Comparison of ENCODE assay signal across 9 cellular contexts in the genomic region with DNA sequence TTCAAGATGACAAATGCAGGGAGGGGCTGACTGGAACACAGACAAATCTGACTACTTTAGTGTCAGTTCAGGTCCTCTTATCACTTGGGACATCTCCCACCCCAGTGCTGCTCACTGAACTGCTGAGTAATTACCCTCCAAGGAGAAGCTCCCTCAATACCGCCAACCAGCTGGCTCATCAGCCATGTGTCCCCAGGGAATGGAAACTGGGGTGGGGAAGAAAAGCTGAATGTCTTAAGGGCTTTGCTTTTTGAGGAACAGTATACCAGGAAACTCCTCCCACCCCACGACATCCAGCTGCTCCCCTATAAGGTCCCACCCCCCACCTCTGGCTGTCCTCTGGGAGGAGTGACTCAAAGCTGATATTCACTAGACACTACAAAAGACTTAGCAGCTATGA.
A peak's percentile ranks its signal among the peaks of the same experiment; 100 is the strongest.
DNase-seq lines count a peak whose midpoint lies in the region; ATAC-seq and TF ChIP-seq lines count a peak whose summit lies in the region.
"Had no signal": no experiment of that assay in that cellular context is flagged by ENCODE, and none has a peak within 500 bp of the region (broad histone marks: within the 10 kb centered on the region; RNA-seq: fewer than 3 reads in every experiment).

No MANE protein-coding gene starts in this region.

- H3K9me3 Mint-ChIP-seq in activated naive CD4-positive, alpha-beta T cell treated with anti-CD3 and anti-CD28 coated beads, Interleukin-2, amount 50 U/mL, for 24 hours: no peaks in the 10 kb centered on the region
- no peaks in the 10 kb centered on the region for H3K9me3 Mint-ChIP-seq in stimulated activated effector memory CD8-positive, alpha-beta T cell treated with anti-CD3 and anti-CD28 coated beads, Interleukin-12 subunit alpha, Interleukin-12 subunit beta, amount 100 ng/mL, for 72 hours

- TF ChIP-seq CTCF in RWPE2 (IDR thresholded peaks at IDR 0.05; ENCODE audit: poor library complexity, severe bottlenecking): no peak

- H3K4me1 ChIP-seq in RWPE2 (ENCODE audit: insufficient read depth, poor library complexity, severe bottlenecking): peaks cover 24% of the 10 kb centered on the region

- peaks cover 6% of the 10 kb centered on the region; the same call in 1 of the 2 replicates for H3K36me3 ChIP-seq in RWPE2 (ENCODE audit: low read depth)
- H3K36me3 ChIP-seq: pancreas had no signal

- H3K4me1 Mint-ChIP-seq in activated naive CD4-positive, alpha-beta T cell treated with anti-CD3 and anti-CD28 coated beads, Interleukin-2, amount 50 U/mL, for 24 hours: peaks cover 23% of the 10 kb centered on the region
- peaks cover 21% of the 10 kb centered on the region for H3K4me1 Mint-ChIP-seq in stimulated activated effector memory CD8-positive, alpha-beta T cell treated with anti-CD3 and anti-CD28 coated beads, Interleukin-12 subunit alpha, Interleukin-12 subunit beta, amount 100 ng/mL, for 72 hours

- H3K9me3 ChIP-seq in RWPE2 (ENCODE audit: severe bottlenecking): no peaks in the 10 kb centered on the region
- H3K9me3 ChIP-seq: pancreas had no signal

- no peak for DNase-seq in activated naive CD4-positive, alpha-beta T cell (lab: John Stamatoyannopoulos, UW)
- DNase-seq in RWPE2 (ENCODE audit: low spot score) (no peak), fibroblast of the conjunctiva (ENCODE audit: low read depth) (peak; percentile 4)
- no peak for DNase-seq in stimulated activated effector memory CD8-positive, alpha-beta T cell treated with anti-CD3 and anti-CD28 coated beads, Interleukin-12 subunit alpha, Interleukin-12 subunit beta, amount 100 ng/mL, for 72 hours (ENCODE audit: low spot score in 2 of 2)

- peaks cover 6% of the 10 kb centered on the region for H3K36me3 Mint-ChIP-seq in activated naive CD4-positive, alpha-beta T cell treated with anti-CD3 and anti-CD28 coated beads, Interleukin-2, amount 50 U/mL, for 24 hours
- peaks cover 5% of the 10 kb centered on the region for H3K36me3 Mint-ChIP-seq in stimulated activated effector memory CD8-positive, alpha-beta T cell treated with anti-CD3 and anti-CD28 coated beads, Interleukin-12 subunit alpha, Interleukin-12 subunit beta, amount 100 ng/mL, for 72 hours

- H3K27me3 ChIP-seq in RWPE2 (ENCODE audit: insufficient read depth, poor library complexity, severe bottlenecking): no peaks in the 10 kb centered on the region
- H3K27me3 ChIP-seq: pancreas had no signal

- H3K4me3 Mint-ChIP-seq in activated naive CD4-positive, alpha-beta T cell treated with anti-CD3 and anti-CD28 coated beads, Interleukin-2, amount 50 U/mL, for 24 hours: peak overlapping the region; percentile 94
- H3K4me3 Mint-ChIP-seq in stimulated activated effector memory CD8-positive, alpha-beta T cell treated with anti-CD3 and anti-CD28 coated beads, Interleukin-12 subunit alpha, Interleukin-12 subunit beta, amount 100 ng/mL, for 72 hours: peak overlapping the region; percentile 98

- no peak overlapping the region for H3K4me3 ChIP-seq in RWPE2 (ENCODE audit: severe bottlenecking)

- H3K27ac ChIP-seq in RWPE2 (ENCODE audit: poor library complexity, severe bottlenecking): peak overlapping the region; percentile 2

- H3K27me3 Mint-ChIP-seq in activated naive CD4-positive, alpha-beta T cell treated with anti-CD3 and anti-CD28 coated beads, Interleukin-2, amount 50 U/mL, for 24 hours: no peaks in the 10 kb centered on the region

- H3K27ac Mint-ChIP-seq in activated naive CD4-positive, alpha-beta T cell treated with anti-CD3 and anti-CD28 coated beads, Interleukin-2, amount 50 U/mL, for 24 hours: peak overlapping the region; percentile 59
- no peak overlapping the region for H3K27ac Mint-ChIP-seq in stimulated activated effector memory CD8-positive, alpha-beta T cell treated with anti-CD3 and anti-CD28 coated beads, Interleukin-12 subunit alpha, Interleukin-12 subunit beta, amount 100 ng/mL, for 72 hours

- no peak for ATAC-seq in RWPE2 (ENCODE audit: low read depth)
- no peak for ATAC-seq in stimulated activated effector memory CD8-positive, alpha-beta T cell treated with anti-CD3 and anti-CD28 coated beads, Interleukin-12 subunit alpha, Interleukin-12 subunit beta, amount 100 ng/mL, for 72 hours
- ATAC-seq in GM18861 (IDR thresholded peaks at IDR 0.05; ENCODE audit: unreplicated experiment): no peak
- ATAC-seq in GM18519 (IDR thresholded peaks at IDR 0.05; ENCODE audit: low FRiP score, unreplicated experiment): no peak
- ATAC-seq in HG03039 (IDR thresholded peaks at IDR 0.05; ENCODE audit: unreplicated experiment): no peak
- ATAC-seq: pancreas had no signal
